Comparison of ENCODE assay signal across 8 cellular contexts in genomic region chr16:10945065-10945787, GRCh38. TPM values are rescaled to one million over a fixed set of nuclear protein-coding genes. Genes with fewer than 3 reads are reported as not detected.
DNase-seq lines count a peak whose midpoint lies in the region; ATAC-seq and TF ChIP-seq lines count a peak whose summit lies in the region.

No MANE protein-coding gene starts in this region.

- H3K4me3 Mint-ChIP-seq in CD4-positive, CD25-positive, alpha-beta regulatory T cell: peak overlapping the region; percentile 84 to 92 (median 86)
- peak overlapping the region; percentile 84 to 91 for H3K4me3 Mint-ChIP-seq in effector memory CD8-positive, alpha-beta T cell
- H3K4me3 Mint-ChIP-seq in neural progenitor cell: peak overlapping the region; percentile 88

- H3K4me2 ChIP-seq in MM.1S (ENCODE audit: low read depth, low read length) (peak overlapping the region; percentile 83), neural progenitor cell (peak overlapping the region; percentile 84)

- H3K4me3 ChIP-seq in CD4-positive, CD25-positive, alpha-beta regulatory T cell (ENCODE audit: low read depth, low read length): peak overlapping the region; percentile 86
- peak overlapping the region; percentile 97 for H3K4me3 ChIP-seq in MM.1S (ENCODE audit: low read length)
- peak overlapping the region; percentile 95 for H3K4me3 ChIP-seq in neural progenitor cell

- no peaks in the 10 kb centered on the region for H3K36me3 Mint-ChIP-seq in CD4-positive, CD25-positive, alpha-beta regulatory T cell
- H3K36me3 Mint-ChIP-seq in effector memory CD8-positive, alpha-beta T cell (ENCODE audit: insufficient read depth): peaks cover 8% of the 10 kb centered on the region
- no peaks in the 10 kb centered on the region for H3K36me3 Mint-ChIP-seq in neural progenitor cell

- H3K36me3 ChIP-seq in CD4-positive, CD25-positive, alpha-beta regulatory T cell (ENCODE audit: control insufficient read depth, insufficient read depth, low read length): no peaks in the 10 kb centered on the region
- no peaks in the 10 kb centered on the region for H3K36me3 ChIP-seq in MM.1S (replicated peaks; ENCODE audit: insufficient read depth, low read length)
- no peaks in the 10 kb centered on the region for H3K36me3 ChIP-seq in neural progenitor cell

- no peaks in the 10 kb centered on the region for H3K9me2 ChIP-seq in MM.1S (replicated peaks; ENCODE audit: insufficient read depth, low read length)

- peak overlapping the region; percentile 56 to 78 (median 65) for H3K27ac Mint-ChIP-seq in CD4-positive, CD25-positive, alpha-beta regulatory T cell
- peak overlapping the region; percentile 92 to 94 for H3K27ac Mint-ChIP-seq in effector memory CD8-positive, alpha-beta T cell
- no peak overlapping the region for H3K27ac Mint-ChIP-seq in neural progenitor cell

- H3K9ac ChIP-seq in MM.1S (ENCODE audit: low read length): peak overlapping the region; percentile 84; the same call in 1 of the 2 replicates
- no peak overlapping the region for H3K9ac ChIP-seq in neural progenitor cell

- peaks cover 58% of the 10 kb centered on the region for H3K4me1 ChIP-seq in CD4-positive, CD25-positive, alpha-beta regulatory T cell (ENCODE audit: control insufficient read depth, insufficient read depth, low read length, poor library complexity, severe bottlenecking)
- H3K4me1 ChIP-seq in MM.1S (ENCODE audit: low read length) (peaks cover 25% of the 10 kb centered on the region), neural progenitor cell (peaks cover 39% of the 10 kb centered on the region)

- no peaks in the 10 kb centered on the region for H3K27me3 ChIP-seq in CD4-positive, CD25-positive, alpha-beta regulatory T cell (ENCODE audit: control insufficient read depth, insufficient read depth, low read length)
- no peaks in the 10 kb centered on the region for H3K27me3 ChIP-seq in MM.1S (replicated peaks; ENCODE audit: insufficient read depth, low read length)
- peaks cover 16% of the 10 kb centered on the region for H3K27me3 ChIP-seq in neural progenitor cell

- H3K79me2 ChIP-seq in MM.1S (ENCODE audit: low read length) (peaks cover 68% of the 10 kb centered on the region), neural progenitor cell (ENCODE audit: low read depth) (peaks cover 25% of the 10 kb centered on the region)

- peaks cover 23 to 84% (median 57%) of the 10 kb centered on the region in 4 donors for H3K4me1 Mint-ChIP-seq in CD4-positive, CD25-positive, alpha-beta regulatory T cell
- peaks cover 49 to 62% of the 10 kb centered on the region in 2 donors for H3K4me1 Mint-ChIP-seq in effector memory CD8-positive, alpha-beta T cell (ENCODE audit: low read depth in 2 of 2)
- H3K4me1 Mint-ChIP-seq in neural progenitor cell: peaks cover 53% of the 10 kb centered on the region

- no peaks in the 10 kb centered on the region for H3K9me3 ChIP-seq in CD4-positive, CD25-positive, alpha-beta regulatory T cell (ENCODE audit: control insufficient read depth in 2 of 2, low read length in 2 of 2)
- H3K9me3 ChIP-seq in MM.1S (replicated peaks; ENCODE audit: insufficient read depth, low read length) (no peaks in the 10 kb centered on the region), neural progenitor cell (ENCODE audit: low read depth) (no peaks in the 10 kb centered on the region)

- H4K20me1 ChIP-seq in MM.1S (ENCODE audit: insufficient read depth, low read length): peaks cover 3% of the 10 kb centered on the region; the same call in 1 of the 2 replicates
- H4K20me1 ChIP-seq in neural progenitor cell (ENCODE audit: low read depth): peaks cover 28% of the 10 kb centered on the region

- peak overlapping the region; percentile 72 for H3K27ac ChIP-seq in CD4-positive, CD25-positive, alpha-beta regulatory T cell (ENCODE audit: insufficient read depth, low read length, poor library complexity, severe bottlenecking)
- H3K27ac ChIP-seq in MM.1S (ENCODE audit: low read length) (no peak overlapping the region), neural progenitor cell (no peak overlapping the region)

- H3F3A ChIP-seq in MM.1S (ENCODE audit: insufficient read depth, low read length): 0 out of 2 replicates have a peak, but pooled peaks cover 6% of the 10 kb centered on the region
- H3F3A ChIP-seq in neural progenitor cell (ENCODE audit: low read depth): peaks cover 26% of the 10 kb centered on the region

- H3K27me3 Mint-ChIP-seq in CD4-positive, CD25-positive, alpha-beta regulatory T cell: no peaks in the 10 kb centered on the region
- no peaks in the 10 kb centered on the region for H3K27me3 Mint-ChIP-seq in effector memory CD8-positive, alpha-beta T cell
- no peaks in the 10 kb centered on the region for H3K27me3 Mint-ChIP-seq in neural progenitor cell (ENCODE audit: insufficient read depth, low read depth)

- H3K9me3 Mint-ChIP-seq in CD4-positive, CD25-positive, alpha-beta regulatory T cell: peaks cover 0 to 1% (median 0%) of the 10 kb centered on the region in 7 donors
- H3K9me3 Mint-ChIP-seq in effector memory CD8-positive, alpha-beta T cell: no peaks in the 10 kb centered on the region
- H3K9me3 Mint-ChIP-seq in neural progenitor cell: no peaks in the 10 kb centered on the region

- no peak for TF ChIP-seq CTCF in MM.1S (IDR thresholded peaks at IDR 0.05; ENCODE audit: low read length)
- no peak for TF ChIP-seq CTCF in neural progenitor cell (IDR thresholded peaks at IDR 0.05)
- TF ChIP-seq CTCF in GM20000 (IDR thresholded peaks at IDR 0.05; ENCODE audit: extremely low read depth, missing control alignments): no peak

- H2AFZ ChIP-seq in MM.1S (ENCODE audit: low read length) (peak overlapping the region; percentile 89), neural progenitor cell (replicated peaks) (peak overlapping the region; percentile 88)

- no peak for ATAC-seq in CD4-positive, CD25-positive, alpha-beta regulatory T cell (ENCODE audit: low read depth in 2 of 2)
- no peak for ATAC-seq in effector memory CD8-positive, alpha-beta T cell (replicated peaks)
- no peak for ATAC-seq in HG03432 (IDR thresholded peaks at IDR 0.05; ENCODE audit: unreplicated experiment)
- no peak for ATAC-seq in HG03280 (IDR thresholded peaks at IDR 0.05; ENCODE audit: unreplicated experiment)

- no peak for DNase-seq in CD4-positive, CD25-positive, alpha-beta regulatory T cell
- DNase-seq in MM.1S (peak; percentile 10), neural progenitor cell (ENCODE audit: low spot score) (no peak), GM20000 (ENCODE audit: low spot score) (no peak), DMS 273 (lab: John Stamatoyannopoulos, UW; ENCODE audit: unreplicated experiment) (no peak)
- DNase-seq in effector memory CD8-positive, alpha-beta T cell: no peak

RNA-seq across cellular contexts. Expression of gene CLEC16A, which starts 0.9 kb away (rescaled TPM):
- total RNA-seq in CD4-positive, CD25-positive, alpha-beta regulatory T cell: 38.9 TPM
- 10 to 100 TPM; 11.8 to 16.0 (median 12.1) TPM for polyA plus RNA-seq in CD4-positive, CD25-positive, alpha-beta regulatory T cell
- total RNA-seq in neural progenitor cell (ENCODE audit: low replicate concordance): 7.8 and 11.9 TPM in 2 replicates

RNA-seq across cellular contexts. Expression of gene DEXI, which starts 3.0 kb away (rescaled TPM):
- total RNA-seq in CD4-positive, CD25-positive, alpha-beta regulatory T cell: 15.7 TPM
- polyA plus RNA-seq in CD4-positive, CD25-positive, alpha-beta regulatory T cell: 10 to 100 TPM; 49.4 to 53.5 (median 51.8) TPM
- total RNA-seq in neural progenitor cell (ENCODE audit: low replicate concordance): 16.4 and 45.9 TPM in 2 replicates
